Comparison of ENCODE assay signal across 9 cellular contexts in the genomic region with DNA sequence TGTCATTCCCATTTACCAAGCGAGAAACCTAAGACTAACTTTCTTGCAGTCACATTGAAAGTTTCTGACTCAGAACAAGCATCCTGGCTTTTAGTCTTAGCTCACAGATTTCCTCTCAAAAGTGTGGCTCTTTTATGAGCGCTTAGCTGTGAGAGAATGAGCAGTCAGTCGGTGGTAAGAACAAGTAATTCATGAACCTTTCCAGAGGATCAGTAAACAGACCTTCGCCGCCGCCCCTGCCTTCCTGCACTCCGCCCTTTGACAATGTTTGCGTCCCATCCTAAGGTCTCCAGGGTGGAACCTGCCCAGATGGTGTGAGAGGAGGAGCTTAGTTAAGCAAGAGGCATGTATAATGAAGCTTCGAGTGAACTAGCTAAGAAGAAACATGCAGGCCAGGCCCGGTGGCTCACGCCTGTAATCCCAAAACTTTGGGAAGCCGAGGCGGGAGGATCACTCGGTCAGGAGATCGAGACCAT.
A peak's percentile ranks its signal among the peaks of the same experiment; 100 is the strongest.
DNase-seq lines count a peak whose midpoint lies in the region; ATAC-seq, FAIRE-seq and TF ChIP-seq lines count a peak whose summit lies in the region.
"Had no signal": no experiment of that assay in that cellular context is flagged by ENCODE, and none has a peak within 500 bp of the region (broad histone marks: within the 10 kb centered on the region; RNA-seq: fewer than 3 reads in every experiment).

No MANE protein-coding gene starts in this region.

- peak overlapping the region in 8 of 59 donors; percentile 7 to 55 (median 40) for H3K27ac ChIP-seq in dorsolateral prefrontal cortex

- TF ChIP-seq POLR2A in GM12891 (IDR thresholded peaks at IDR 0.05; ENCODE audit: low read depth, low read length): no peak

- TF ChIP-seq CTCF in dorsolateral prefrontal cortex (IDR thresholded peaks at IDR 0.05 in 54 of 56, conservative IDR thresholded peaks at IDR 0.05 in 2 of 56; ENCODE audit: low read depth in 1 of 56, partially characterized antibody in 56 of 56): no peak

- no peak for FAIRE-seq in GM12891 (lab: Jason Lieb, UNC)

- peak; percentile 78 for ATAC-seq in GM18861 (IDR thresholded peaks at IDR 0.05; ENCODE audit: unreplicated experiment)
- peak; percentile 75 for ATAC-seq in GM21737 (IDR thresholded peaks at IDR 0.05; ENCODE audit: unreplicated experiment)

- H3K4me3 ChIP-seq in dorsolateral prefrontal cortex: no peak overlapping the region

- no peaks in the 10 kb centered on the region for H3K27me3 ChIP-seq in dorsolateral prefrontal cortex

- DNase-seq in NCI-H82 (lab: John Stamatoyannopoulos, UW) (peak; percentile 78), renal cortical epithelial cell (ENCODE audit: low read depth) (peak; percentile 13), NCI-H1417 treated with DMSO at 0.1 percent for 48 hours (lab: John Stamatoyannopoulos, UW) (no peak), GM12891 (ENCODE audit: insufficient read length, low spot score) (no peak), dorsolateral prefrontal cortex (no peak), ureter (ENCODE audit: low spot score) (no peak)
- DNase-seq: head of caudate nucleus had no signal

- intact Hi-C loops in dorsolateral prefrontal cortex (cut with DNase I): no loop called here

TF ChIP-seq in GM12891, 5 proteins besides CTCF, POLR2A, EP300 and RAD21:
- TF ChIP-seq TAF1 (IDR thresholded peaks at IDR 0.05; ENCODE audit: low read depth, low read length) (no peak), SPI1 (IDR thresholded peaks at IDR 0.05; ENCODE audit: low read depth, low read length) (no peak), PAX5 (IDR thresholded peaks at IDR 0.05; ENCODE audit: insufficient read depth, low read length, severe bottlenecking) (no peak), POU2F2 (IDR thresholded peaks at IDR 0.05; ENCODE audit: low read depth, low read length) (no peak), POLR2AphosphoS5 (IDR thresholded peaks at IDR 0.05; ENCODE audit: low read depth, low read length) (no peak)

Comparison
In these comparisons a context has a peak if more than half of its experiments do, and no peak if none do; other contexts are left out.
1. DNase-seq: peak in NCI-H82 (single experiment) and renal cortical epithelial cell (single experiment); none in NCI-H1417 treated with DMSO at 0.1 percent for 48 hours (single experiment), GM12891 (single experiment), dorsolateral prefrontal cortex (0 of 10) and ureter (single experiment).